1 cellular context compared by ENCODE assay signal in the genomic region with DNA sequence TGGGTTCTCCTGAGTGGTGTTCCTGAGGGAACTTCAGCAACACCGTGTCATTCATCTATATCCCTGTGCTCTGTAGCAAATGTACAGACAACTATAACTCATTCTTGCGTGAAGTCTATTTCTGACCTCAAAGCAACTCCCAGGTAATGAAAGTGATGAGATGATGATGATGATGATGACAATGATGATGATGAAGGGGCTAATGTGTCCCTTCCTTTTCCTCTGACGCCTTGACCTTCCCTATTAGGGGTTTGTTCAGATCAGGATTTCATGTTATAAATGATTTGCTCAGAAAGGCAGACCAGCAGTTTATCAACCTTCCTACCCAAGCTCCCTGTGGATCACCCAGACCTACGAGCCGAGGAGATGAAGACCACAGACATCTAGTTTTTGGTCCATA.
TF ChIP-seq lines count a peak whose summit lies in the region.

No MANE protein-coding gene starts in this region.

TF ChIP-seq in HepG2, 621 proteins besides CTCF, POLR2A, EP300 and RAD21 (continued from another document):
- peak; percentile 68 for TF ChIP-seq CREB1 (IDR thresholded peaks at IDR 0.05)
- no peak for TF ChIP-seq CREB1 (CRISPR knock-in tag; IDR thresholded peaks at IDR 0.05)
TF ChIP-seq in HepG2: peak in this region for 1.
